ENCODE assay signal across 8 cellular contexts in genomic region chr16:2537451-2538379, GRCh38. TPM values are rescaled to one million over a fixed set of nuclear protein-coding genes. Genes with fewer than 3 reads are reported as not detected.
DNase-seq lines count a peak whose midpoint lies in the region; ATAC-seq, FAIRE-seq and TF ChIP-seq lines count a peak whose summit lies in the region.

TSS of gene PDPK1 (plus strand) at chr16:2538021. CDS start at chr16:2538113, 92 bp downstream.

- no peaks in the 10 kb centered on the region for H3K27me3 ChIP-seq in hepatocyte

- H3K9me2 ChIP-seq in hepatocyte (replicated peaks; ENCODE audit: insufficient read depth): no peaks in the 10 kb centered on the region

- H3K4me3 ChIP-seq in astrocyte of the cerebellum (ENCODE audit: low read depth, low read length) (peak within 1 kb of the TSS; percentile 50), hepatocyte (peak within 1 kb of the TSS; percentile 77), retinal pigment epithelial cell (ENCODE audit: low read length) (peak within 1 kb of the TSS; percentile 71)

- in situ Hi-C loops in astrocyte of the cerebellum (cut with HindIII; ENCODE audit: low sequenced_read_pairs): no loop called here

- ATAC-seq in HG02981 (IDR thresholded peaks at IDR 0.05; ENCODE audit: unreplicated experiment): peak; percentile 67

- WGBS in hepatocyte (ENCODE audit: low lambda C conversion rate, missing lambda C conversion rate): 2% methylated on average over 23 of the region's 126 CpGs

- peaks cover 12% of the 10 kb centered on the region for H3K4me1 ChIP-seq in hepatocyte (ENCODE audit: insufficient read depth)

- H4K20me1 ChIP-seq in hepatocyte (ENCODE audit: insufficient read depth, poor library complexity, severe bottlenecking): peaks cover 31% of the 10 kb centered on the region

- DNase-seq in GM18507 (ENCODE audit: extremely low spot score, insufficient read length, low read depth) (peak; percentile 86), NCI-H2029 (lab: John Stamatoyannopoulos, UW) (peak; percentile 86), T-helper 9 cell (peak; percentile 87), astrocyte of the cerebellum (ENCODE audit: low read depth) (peak; percentile 85), hepatocyte (ENCODE audit: low spot score) (peak; percentile 98), retinal pigment epithelial cell (ENCODE audit: low read depth) (peak; percentile 73), OCI-M2 (lab: John Stamatoyannopoulos, UW; ENCODE audit: unreplicated experiment) (no peak)

- H3K9me3 ChIP-seq in hepatocyte (ENCODE audit: low read depth): no peaks in the 10 kb centered on the region

- FAIRE-seq in GM18507 (lab: Jason Lieb, UNC): peak; percentile 65

- H2AFZ ChIP-seq in hepatocyte: peak within 1 kb of the TSS; percentile 29

- H3K79me2 ChIP-seq in hepatocyte: peaks cover 37% of the 10 kb centered on the region

- TF ChIP-seq CTCF in astrocyte of the cerebellum (IDR thresholded peaks at IDR 0.05; ENCODE audit: low read depth, low read length, missing control alignments): no peak
- TF ChIP-seq CTCF in hepatocyte (IDR thresholded peaks at IDR 0.05; ENCODE audit: poor library complexity): no peak
- no peak for TF ChIP-seq CTCF in retinal pigment epithelial cell (conservative IDR thresholded peaks at IDR 0.05; ENCODE audit: low read depth, low read length)

- no peaks in the 10 kb centered on the region for H3K36me3 ChIP-seq in hepatocyte (replicated peaks; ENCODE audit: insufficient read depth, low read depth)

- H3K27ac ChIP-seq in hepatocyte: peak within 1 kb of the TSS; percentile 88

- H3K4me2 ChIP-seq in hepatocyte: peak within 1 kb of the TSS; percentile 91

RNA-seq across cellular contexts. Expression of gene PDPK1, which starts in this region (rescaled TPM):
- total RNA-seq in hepatocyte: 29.8 and 34.5 TPM in 2 replicates
- 23.6 and 27.1 TPM in 2 replicates for polyA plus RNA-seq in hepatocyte
